In the genomic region with DNA sequence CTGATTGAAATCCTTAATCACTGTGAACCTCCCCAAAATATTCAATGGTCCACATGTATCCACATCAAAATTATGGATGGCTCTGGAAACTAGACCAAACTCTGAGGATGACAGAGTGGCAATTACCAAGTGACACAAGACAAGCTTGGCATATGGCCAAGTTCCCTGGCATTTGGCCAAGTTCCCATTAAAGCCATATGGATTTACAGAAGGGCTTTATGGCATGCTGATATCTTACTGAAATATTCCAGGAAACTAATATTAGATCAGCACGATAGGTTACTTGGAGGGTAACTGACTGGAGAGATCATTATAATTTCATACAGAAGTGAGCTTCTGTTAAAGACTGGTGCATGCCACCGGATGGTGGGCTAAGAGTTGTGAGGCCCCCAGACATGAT, we compare ENCODE assay signal across 1 cellular context.
A peak's percentile ranks its signal among the peaks of the same experiment; 100 is the strongest.
TF ChIP-seq lines count a peak whose summit lies in the region.

No MANE protein-coding gene starts in this region.

TF ChIP-seq in SK-N-SH, 30 proteins besides CTCF, POLR2A, EP300 and RAD21 (continued from another document):
- TF ChIP-seq, protein P1, sequence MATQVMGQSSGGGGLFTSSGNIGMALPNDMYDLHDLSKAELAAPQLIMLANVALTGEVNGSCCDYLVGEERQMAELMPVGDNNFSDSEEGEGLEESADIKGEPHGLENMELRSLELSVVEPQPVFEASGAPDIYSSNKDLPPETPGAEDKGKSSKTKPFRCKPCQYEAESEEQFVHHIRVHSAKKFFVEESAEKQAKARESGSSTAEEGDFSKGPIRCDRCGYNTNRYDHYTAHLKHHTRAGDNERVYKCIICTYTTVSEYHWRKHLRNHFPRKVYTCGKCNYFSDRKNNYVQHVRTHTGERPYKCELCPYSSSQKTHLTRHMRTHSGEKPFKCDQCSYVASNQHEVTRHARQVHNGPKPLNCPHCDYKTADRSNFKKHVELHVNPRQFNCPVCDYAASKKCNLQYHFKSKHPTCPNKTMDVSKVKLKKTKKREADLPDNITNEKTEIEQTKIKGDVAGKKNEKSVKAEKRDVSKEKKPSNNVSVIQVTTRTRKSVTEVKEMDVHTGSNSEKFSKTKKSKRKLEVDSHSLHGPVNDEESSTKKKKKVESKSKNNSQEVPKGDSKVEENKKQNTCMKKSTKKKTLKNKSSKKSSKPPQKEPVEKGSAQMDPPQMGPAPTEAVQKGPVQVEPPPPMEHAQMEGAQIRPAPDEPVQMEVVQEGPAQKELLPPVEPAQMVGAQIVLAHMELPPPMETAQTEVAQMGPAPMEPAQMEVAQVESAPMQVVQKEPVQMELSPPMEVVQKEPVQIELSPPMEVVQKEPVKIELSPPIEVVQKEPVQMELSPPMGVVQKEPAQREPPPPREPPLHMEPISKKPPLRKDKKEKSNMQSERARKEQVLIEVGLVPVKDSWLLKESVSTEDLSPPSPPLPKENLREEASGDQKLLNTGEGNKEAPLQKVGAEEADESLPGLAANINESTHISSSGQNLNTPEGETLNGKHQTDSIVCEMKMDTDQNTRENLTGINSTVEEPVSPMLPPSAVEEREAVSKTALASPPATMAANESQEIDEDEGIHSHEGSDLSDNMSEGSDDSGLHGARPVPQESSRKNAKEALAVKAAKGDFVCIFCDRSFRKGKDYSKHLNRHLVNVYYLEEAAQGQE (IDR thresholded peaks at IDR 0.05; ENCODE audit: low read depth, low read length), result no peak
- TF ChIP-seq MXI1 (IDR thresholded peaks at IDR 0.05; ENCODE audit: low read depth, low read length), result peak; percentile 83
- TF ChIP-seq GATA2 (CRISPR knock-in tag; IDR thresholded peaks at IDR 0.05), result peak; percentile 95
- TF ChIP-seq FOXJ3 (CRISPR knock-in tag; IDR thresholded peaks at IDR 0.05), result no peak
- no peak for TF ChIP-seq ELF1 (IDR thresholded peaks at IDR 0.05)
- no peak for TF ChIP-seq TAF1 (IDR thresholded peaks at IDR 0.05; ENCODE audit: borderline replicate concordance, low read depth, low read length)
- peak; percentile 67 for TF ChIP-seq TCF12 (IDR thresholded peaks at IDR 0.05)
- TF ChIP-seq, protein P2, sequence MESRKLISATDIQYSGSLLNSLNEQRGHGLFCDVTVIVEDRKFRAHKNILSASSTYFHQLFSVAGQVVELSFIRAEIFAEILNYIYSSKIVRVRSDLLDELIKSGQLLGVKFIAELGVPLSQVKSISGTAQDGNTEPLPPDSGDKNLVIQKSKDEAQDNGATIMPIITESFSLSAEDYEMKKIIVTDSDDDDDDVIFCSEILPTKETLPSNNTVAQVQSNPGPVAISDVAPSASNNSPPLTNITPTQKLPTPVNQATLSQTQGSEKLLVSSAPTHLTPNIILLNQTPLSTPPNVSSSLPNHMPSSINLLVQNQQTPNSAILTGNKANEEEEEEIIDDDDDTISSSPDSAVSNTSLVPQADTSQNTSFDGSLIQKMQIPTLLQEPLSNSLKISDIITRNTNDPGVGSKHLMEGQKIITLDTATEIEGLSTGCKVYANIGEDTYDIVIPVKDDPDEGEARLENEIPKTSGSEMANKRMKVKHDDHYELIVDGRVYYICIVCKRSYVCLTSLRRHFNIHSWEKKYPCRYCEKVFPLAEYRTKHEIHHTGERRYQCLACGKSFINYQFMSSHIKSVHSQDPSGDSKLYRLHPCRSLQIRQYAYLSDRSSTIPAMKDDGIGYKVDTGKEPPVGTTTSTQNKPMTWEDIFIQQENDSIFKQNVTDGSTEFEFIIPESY (IDR thresholded peaks at IDR 0.05; ENCODE audit: borderline replicate concordance, low read depth), result no peak
- TF ChIP-seq JUND (IDR thresholded peaks at IDR 0.05), result 0 out of 2 replicates have a peak, but pooled peaks have one; percentile 25
- no peak for TF ChIP-seq RFX5 (IDR thresholded peaks at IDR 0.05; ENCODE audit: low read length)
- TF ChIP-seq, protein P3, sequence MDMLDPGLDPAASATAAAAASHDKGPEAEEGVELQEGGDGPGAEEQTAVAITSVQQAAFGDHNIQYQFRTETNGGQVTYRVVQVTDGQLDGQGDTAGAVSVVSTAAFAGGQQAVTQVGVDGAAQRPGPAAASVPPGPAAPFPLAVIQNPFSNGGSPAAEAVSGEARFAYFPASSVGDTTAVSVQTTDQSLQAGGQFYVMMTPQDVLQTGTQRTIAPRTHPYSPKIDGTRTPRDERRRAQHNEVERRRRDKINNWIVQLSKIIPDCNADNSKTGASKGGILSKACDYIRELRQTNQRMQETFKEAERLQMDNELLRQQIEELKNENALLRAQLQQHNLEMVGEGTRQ (IDR thresholded peaks at IDR 0.05; ENCODE audit: borderline replicate concordance, low read depth, low read length), result no peak
- no peak for TF ChIP-seq FOXM1 (IDR thresholded peaks at IDR 0.05; ENCODE audit: low read depth)
